In genomic region chr6:56755040-56755439, GRCh38 we compare ENCODE assay signal across 17 cellular contexts.
DNase-seq lines count a peak whose midpoint lies in the region; ATAC-seq, FAIRE-seq and TF ChIP-seq lines count a peak whose summit lies in the region.
"Had no signal": no experiment of that assay in that cellular context is flagged by ENCODE, and none has a peak within 500 bp of the region (broad histone marks: within the 10 kb centered on the region; RNA-seq: fewer than 3 reads in every experiment).

No MANE protein-coding gene starts in this region.

- ATAC-seq in GM18511 (IDR thresholded peaks at IDR 0.05; ENCODE audit: unreplicated experiment): peak; percentile 25
- ATAC-seq in HCT116: no peak
- ATAC-seq: K562 had no signal

- H3K4me2 ChIP-seq in HCT116 (ENCODE audit: low read length) (no peak overlapping the region), astrocyte (ENCODE audit: low read length) (no peak overlapping the region)

- no peak for FAIRE-seq in astrocyte (lab: Jason Lieb, UNC)
- FAIRE-seq: K562 had no signal

- H3K79me2 ChIP-seq in HCT116 (ENCODE audit: insufficient read depth, low read length): peaks cover 96% of the 10 kb centered on the region
- H3K79me2 ChIP-seq in astrocyte (ENCODE audit: insufficient read depth, low read length): peaks cover 98% of the 10 kb centered on the region

- H3K4me3 ChIP-seq in HCT116 (replicated peaks in 1 of 2; ENCODE audit: low read depth in 1 of 2, low read length in 2 of 2) (no peak overlapping the region), astrocyte (ENCODE audit: insufficient read depth, low read depth, low read length) (no peak overlapping the region)
- H3K4me3 ChIP-seq: K562 had no signal

- H3K36me3 Mint-ChIP-seq in astrocyte (ENCODE audit: low read depth, unreplicated experiment): peaks cover 3% of the 10 kb centered on the region
- no peaks in the 10 kb centered on the region for H3K36me3 Mint-ChIP-seq in nephron (ENCODE audit: low read depth)
- H3K36me3 Mint-ChIP-seq: CD4-positive, CD25-positive, alpha-beta regulatory T cell had no signal

- H3K4me3 Mint-ChIP-seq in astrocyte (ENCODE audit: unreplicated experiment) (no peak overlapping the region), nephron (no peak overlapping the region)
- H3K4me3 Mint-ChIP-seq: CD4-positive, CD25-positive, alpha-beta regulatory T cell had no signal

- TF ChIP-seq POLR2A in HCT116 (IDR thresholded peaks at IDR 0.05; ENCODE audit: borderline replicate concordance, extremely low read depth, insufficient read depth, insufficient read length): no peak

- H3K27me3 ChIP-seq in HCT116 (ENCODE audit: insufficient read depth, low read length) (no peaks in the 10 kb centered on the region), astrocyte (ENCODE audit: insufficient read depth, low read length) (no peaks in the 10 kb centered on the region)

- H3K9me3 ChIP-seq in HCT116 (ENCODE audit: control insufficient read depth in 1 of 2, insufficient read depth in 1 of 2, low read depth in 1 of 2, low read length in 2 of 2) (no peaks in the 10 kb centered on the region), astrocyte (ENCODE audit: insufficient read depth, low read depth, low read length) (no peaks in the 10 kb centered on the region)
- H3K9me3 ChIP-seq: Caco-2 had no signal

- H4K20me1 ChIP-seq in HCT116 (ENCODE audit: insufficient read depth) (no peaks in the 10 kb centered on the region), astrocyte (ENCODE audit: insufficient read depth, low read length) (peaks cover 50% of the 10 kb centered on the region)

- POLR2A ChIA-PET in HCT116 (lab: Charles Lee): interaction anchor here (0.9 to 1.1 kb wide), 2 partner anchors 10 to 25 kb away, joined by 3 to 4 read pairs; no protein-coding TSS in a partner anchor

- intact Hi-C loops in HCT116 (cut with micrococcal nuclease): loop anchor here (5.0 kb wide), 3 partner anchors 87 to 398 kb away; no protein-coding TSS in a partner anchor

- no TSS peak for BruUV-seq in HCT116 (replicated peaks; lab: Mats Ljungman, UMichigan)

- H3K27ac Mint-ChIP-seq in astrocyte (ENCODE audit: unreplicated experiment) (peak overlapping the region; percentile 48), nephron (peak overlapping the region in 2 of 3 experiments; percentile 1 to 19)
- H3K27ac Mint-ChIP-seq: CD4-positive, CD25-positive, alpha-beta regulatory T cell had no signal

- TF ChIP-seq CTCF in HCT116 (IDR thresholded peaks at IDR 0.05 in 2 of 3, conservative IDR thresholded peaks at IDR 0.05 in 1 of 3; ENCODE audit: borderline replicate concordance in 1 of 3, insufficient read depth in 1 of 3, low read depth in 2 of 3, low read length in 2 of 3) (no peak), astrocyte (IDR thresholded peaks at IDR 0.05; ENCODE audit: insufficient read depth, low read depth, low read length) (no peak), nephron (IDR thresholded peaks at IDR 0.05; ENCODE audit: unreplicated experiment in 3 of 3) (no peak)

- no peaks in the 10 kb centered on the region for H3K9me2 ChIP-seq in HCT116 (ENCODE audit: insufficient read depth)

- H3K4me1 Mint-ChIP-seq in astrocyte (ENCODE audit: low read depth, unreplicated experiment): peaks cover 83% of the 10 kb centered on the region
- H3K4me1 Mint-ChIP-seq in nephron: peaks cover 32% of the 10 kb centered on the region
- H3K4me1 Mint-ChIP-seq: CD4-positive, CD25-positive, alpha-beta regulatory T cell had no signal

- no peak overlapping the region for H3K9ac ChIP-seq in HCT116 (ENCODE audit: low read length)
- H3K9ac ChIP-seq in astrocyte (ENCODE audit: low read length): no peak overlapping the region

- no peaks in the 10 kb centered on the region for H3K9me3 Mint-ChIP-seq in astrocyte (ENCODE audit: unreplicated experiment)
- H3K9me3 Mint-ChIP-seq in nephron: no peaks in the 10 kb centered on the region

- H3K4me1 ChIP-seq in HCT116 (ENCODE audit: control insufficient read depth in 1 of 2, insufficient read depth in 2 of 2, low read length in 2 of 2) (peaks cover 93 to 96% of the 10 kb centered on the region in 2 experiments), astrocyte (ENCODE audit: insufficient read depth, low read length) (peaks cover 55% of the 10 kb centered on the region)

- H2AFZ ChIP-seq in HCT116 (ENCODE audit: low read depth, low read length, poor library complexity, severe bottlenecking): no peak overlapping the region
- H2AFZ ChIP-seq in astrocyte (ENCODE audit: low read depth, low read length): no peak overlapping the region

- TF ChIP-seq RAD21 in HCT116 (IDR thresholded peaks at IDR 0.05; ENCODE audit: low read depth): no peak

- no peaks in the 10 kb centered on the region for H3K27me3 Mint-ChIP-seq in astrocyte (ENCODE audit: low read depth, unreplicated experiment)
- H3K27me3 Mint-ChIP-seq in nephron (ENCODE audit: low read depth): no peaks in the 10 kb centered on the region

- RAD21 ChIA-PET in HCT116 (lab: Charles Lee; ENCODE audit: low non-redundant PET in 1 of 2, low total read pairs in 2 of 2, uncharacterized antibody in 2 of 2, unreplicated experiment in 2 of 2): no interaction called here

- H3K36me3 ChIP-seq in HCT116 (ENCODE audit: control insufficient read depth in 1 of 2, insufficient read depth in 2 of 2, low read length in 2 of 2) (no peaks in the 10 kb centered on the region), astrocyte (ENCODE audit: insufficient read depth, low read length) (no peaks in the 10 kb centered on the region)

- DNase-seq in HCT116 (ENCODE audit: low read depth, low spot score) (no peak), astrocyte (ENCODE audit: low read depth) (no peak), NCI-H1436 (lab: John Stamatoyannopoulos, UW) (no peak), OCI-M2 (lab: John Stamatoyannopoulos, UW; ENCODE audit: unreplicated experiment) (no peak)
- DNase-seq in activated CD8-positive, alpha-beta memory T cell treated with anti-CD3 and anti-CD28 coated beads, Interleukin-2, amount 50 U/mL, for 48 hours: no peak
- no peak for DNase-seq in activated CD8-positive, alpha-beta memory T cell treated with anti-CD3 and anti-CD28 coated beads for 24 hours
- DNase-seq: Caco-2; CD4-positive, CD25-positive, alpha-beta regulatory T cell; MV-4-11; NCI-H1417 treated with DMSO at 0.1 percent for 48 hours; NCI-H2029; NCI-H2171 treated with DMSO at 0.1 percent for 48 hours; NCI-H748 treated with DMSO at 0.1 percent for 48 hours; SHP77 treated with DMSO at 0.1 percent for 48 hours had no signal

- CTCF ChIA-PET in HCT116 (lab: Charles Lee): interaction anchor here (1.2 to 1.6 kb wide), 2 partner anchors 45 to 117 kb away, joined by 4 to 5 read pairs; no protein-coding TSS in a partner anchor

- H3K27ac ChIP-seq in HCT116 (ENCODE audit: low read depth, low read length) (peak overlapping the region; percentile 97; the same call in 1 of the 2 replicates), astrocyte (ENCODE audit: low read depth, low read length) (no peak overlapping the region)

TF ChIP-seq in HCT116, 20 proteins besides CTCF, POLR2A, EP300 and RAD21:
- TF ChIP-seq EZH2 (IDR thresholded peaks at IDR 0.05): no peak
- TF ChIP-seq FOSL1 (IDR thresholded peaks at IDR 0.05; ENCODE audit: low read depth): no peak
- TF ChIP-seq CEBPB (IDR thresholded peaks at IDR 0.05; ENCODE audit: low read depth): no peak
- TF ChIP-seq EZH2phosphoT487 (IDR thresholded peaks at IDR 0.05; ENCODE audit: borderline replicate concordance): no peak
- TF ChIP-seq, protein P1, sequence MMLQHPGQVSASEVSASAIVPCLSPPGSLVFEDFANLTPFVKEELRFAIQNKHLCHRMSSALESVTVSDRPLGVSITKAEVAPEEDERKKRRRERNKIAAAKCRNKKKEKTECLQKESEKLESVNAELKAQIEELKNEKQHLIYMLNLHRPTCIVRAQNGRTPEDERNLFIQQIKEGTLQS (IDR thresholded peaks at IDR 0.05): no peak
- no peak for TF ChIP-seq ZFX (IDR thresholded peaks at IDR 0.05)
- TF ChIP-seq POLR2AphosphoS5 (IDR thresholded peaks at IDR 0.05; ENCODE audit: low read depth, low read length): no peak
- TF ChIP-seq ELF1 (IDR thresholded peaks at IDR 0.05; ENCODE audit: borderline replicate concordance, low read depth): no peak
- no peak for TF ChIP-seq SIN3A (IDR thresholded peaks at IDR 0.05; ENCODE audit: low read depth)
- TF ChIP-seq SRF (IDR thresholded peaks at IDR 0.05; ENCODE audit: low read depth): no peak
- TF ChIP-seq EGR1 (IDR thresholded peaks at IDR 0.05; ENCODE audit: low read depth): no peak
- TF ChIP-seq CBX3 (IDR thresholded peaks at IDR 0.05; ENCODE audit: low read depth): no peak
- TF ChIP-seq SP1 (IDR thresholded peaks at IDR 0.05; ENCODE audit: low read depth): no peak
- no peak for TF ChIP-seq ZNF274 (IDR thresholded peaks at IDR 0.05; ENCODE audit: low read depth, low read length)
- TF ChIP-seq MAX (IDR thresholded peaks at IDR 0.05): no peak
- no peak for TF ChIP-seq JUND (IDR thresholded peaks at IDR 0.05)
